9 cellular contexts compared by ENCODE assay signal in genomic region chr1:17119744-17120482, GRCh38. TPM values are rescaled to one million over a fixed set of nuclear protein-coding genes. Genes with fewer than 3 reads are reported as not detected.
A peak's percentile ranks its signal among the peaks of the same experiment; 100 is the strongest.
DNase-seq lines count a peak whose midpoint lies in the region; ATAC-seq and TF ChIP-seq lines count a peak whose summit lies in the region.
"Had no signal": no experiment of that assay in that cellular context is flagged by ENCODE, and none has a peak within 500 bp of the region (broad histone marks: within the 10 kb centered on the region; RNA-seq: fewer than 3 reads in every experiment).

No MANE protein-coding gene starts in this region.

- no peaks in the 10 kb centered on the region for H3K79me2 ChIP-seq in OCI-LY3 (ENCODE audit: low read length)

- TF ChIP-seq CTCF in OCI-LY3 (IDR thresholded peaks at IDR 0.05; ENCODE audit: low read depth, low read length), result peak; percentile 34
- no peak for TF ChIP-seq CTCF in left ventricle myocardium inferior (IDR thresholded peaks at IDR 0.05; ENCODE audit: borderline replicate concordance)
- peak in 1 of 11 experiments; percentile 9 for TF ChIP-seq CTCF in spleen (IDR thresholded peaks at IDR 0.05 in 8 of 11, conservative IDR thresholded peaks at IDR 0.05 in 3 of 11)

- WGBS in spleen, 5 donors, result 27 to 38% (median 33%) methylated on average over 20 of the region's 20 CpGs

- DNase-seq in left ventricle myocardium inferior, result no peak
- peak; percentile 86 for DNase-seq in spleen
- DNase-seq in foreskin melanocyte, result no peak
- no peak for DNase-seq in NCI-H69 (lab: John Stamatoyannopoulos, UW)

- H3K36me3 ChIP-seq in OCI-LY3 (replicated peaks; ENCODE audit: low read depth, low read length), result no peaks in the 10 kb centered on the region
- no peaks in the 10 kb centered on the region for H3K36me3 ChIP-seq in left ventricle myocardium inferior
- no peaks in the 10 kb centered on the region for H3K36me3 ChIP-seq in spleen
- H3K36me3 ChIP-seq: SJSA1 had no signal

- no peak for TF ChIP-seq POLR2A in spleen (IDR thresholded peaks at IDR 0.05)

- H3K9me3 ChIP-seq in OCI-LY3 (ENCODE audit: insufficient read depth, low read length) (no peaks in the 10 kb centered on the region), left ventricle myocardium inferior (replicated peaks) (no peaks in the 10 kb centered on the region), spleen (no peaks in the 10 kb centered on the region)
- H3K9me3 ChIP-seq: SJSA1 had no signal

- H3K4me3 ChIP-seq in OCI-LY3 (ENCODE audit: low read length) (peak overlapping the region; percentile 77), left ventricle myocardium inferior (peak overlapping the region; percentile 60), spleen (peak overlapping the region; percentile 20 to 74 (median 50))
- H3K4me3 ChIP-seq: SJSA1 had no signal

- H3K27ac ChIP-seq in OCI-LY3 (ENCODE audit: low read length) (no peak overlapping the region), left ventricle myocardium inferior (replicated peaks) (no peak overlapping the region), spleen (peak overlapping the region in 7 of 8 donors; percentile 30 to 94 (median 80))
- H3K27ac ChIP-seq: SJSA1 had no signal

- H2AFZ ChIP-seq in OCI-LY3 (ENCODE audit: low read depth, low read length), result peak overlapping the region; percentile 57; the same call in 1 of the 2 replicates

- ATAC-seq in GM21619 (IDR thresholded peaks at IDR 0.05; ENCODE audit: unreplicated experiment), result peak; percentile 45
- no peak for ATAC-seq in GM18861 (IDR thresholded peaks at IDR 0.05; ENCODE audit: unreplicated experiment)
- no peak for ATAC-seq in HG03097 (IDR thresholded peaks at IDR 0.05; ENCODE audit: low FRiP score, unreplicated experiment)

- H3K4me2 ChIP-seq in OCI-LY3 (ENCODE audit: low read length), result peak overlapping the region; percentile 98

- no peaks in the 10 kb centered on the region for H4K20me1 ChIP-seq in OCI-LY3 (ENCODE audit: insufficient read depth, low read length)

- peaks cover 13% of the 10 kb centered on the region for H3K27me3 ChIP-seq in OCI-LY3 (ENCODE audit: low read depth, low read length)
- H3K27me3 ChIP-seq in left ventricle myocardium inferior (ENCODE audit: low read depth), result peaks cover 66% of the 10 kb centered on the region
- peaks cover 0 to 56% (median 23%) of the 10 kb centered on the region in 7 donors for H3K27me3 ChIP-seq in spleen (replicated peaks in 1 of 7)
- H3K27me3 ChIP-seq: SJSA1 had no signal

- intact Hi-C loops in left ventricle myocardium inferior (cut with micrococcal nuclease) (no loop called here), spleen (cut with DNase I; ENCODE audit: low total_unique reads) (no loop called here)

- peak overlapping the region; percentile 60 for H3K9ac ChIP-seq in OCI-LY3 (ENCODE audit: low read length)

- H3K4me1 ChIP-seq in OCI-LY3 (ENCODE audit: low read length) (peaks cover 17% of the 10 kb centered on the region), left ventricle myocardium inferior (peaks cover 28% of the 10 kb centered on the region), spleen (peaks cover 5 to 65% (median 25%) of the 10 kb centered on the region in 6 donors)

RNA-seq across cellular contexts. Expression of gene PADI2, which starts 0.7 kb away (rescaled TPM):
- total RNA-seq in left ventricle myocardium inferior (0.49 TPM), spleen (10 to 100 TPM in 5 of 7 donors, 1 to 10 TPM in 2; 8.7 to 63.6 (median 30.7) TPM)
- polyA plus RNA-seq in spleen, result 1 to 10 TPM in 2 of 3 donors, under 1 TPM in 1; 0.50 to 3.5 (median 3.3) TPM
- total RNA-seq: SJSA1 had no signal

Comparison
In these comparisons a context has a peak if more than half of its experiments do, and no peak if none do; other contexts are left out.
1. H3K27ac ChIP-seq: peak in spleen (7 of 8); none in OCI-LY3 (single experiment) and left ventricle myocardium inferior (single experiment).
2. Peak in every context shown above with its lines, with median percentiles within 50 percentile points of each other: H3K4me3 ChIP-seq.